In the genomic region with DNA sequence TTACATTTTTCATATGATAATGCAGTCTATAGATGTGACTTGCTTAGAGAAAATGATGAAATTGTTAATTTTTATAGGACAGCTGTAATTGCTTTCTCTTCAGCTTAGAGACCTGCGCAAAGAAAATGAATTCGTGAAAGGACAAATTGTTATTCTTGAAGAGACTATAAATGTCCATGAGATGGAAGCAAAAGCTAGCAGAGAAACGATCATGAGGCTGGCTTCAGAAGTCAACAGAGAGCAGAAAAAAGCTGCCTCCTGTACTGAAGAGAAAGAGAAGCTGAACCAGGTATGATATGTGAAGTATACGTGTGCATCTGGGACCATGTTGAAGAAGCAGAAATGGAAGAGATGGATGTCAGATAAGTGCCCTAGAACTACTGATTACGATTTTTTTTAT, we compare ENCODE assay signal across 1 cellular context.
TF ChIP-seq lines count a peak whose summit lies in the region.

No MANE protein-coding gene starts in this region.

TF ChIP-seq in HepG2, 621 proteins besides CTCF, POLR2A, EP300 and RAD21 (continued from another document):
- TF ChIP-seq, protein P1, sequence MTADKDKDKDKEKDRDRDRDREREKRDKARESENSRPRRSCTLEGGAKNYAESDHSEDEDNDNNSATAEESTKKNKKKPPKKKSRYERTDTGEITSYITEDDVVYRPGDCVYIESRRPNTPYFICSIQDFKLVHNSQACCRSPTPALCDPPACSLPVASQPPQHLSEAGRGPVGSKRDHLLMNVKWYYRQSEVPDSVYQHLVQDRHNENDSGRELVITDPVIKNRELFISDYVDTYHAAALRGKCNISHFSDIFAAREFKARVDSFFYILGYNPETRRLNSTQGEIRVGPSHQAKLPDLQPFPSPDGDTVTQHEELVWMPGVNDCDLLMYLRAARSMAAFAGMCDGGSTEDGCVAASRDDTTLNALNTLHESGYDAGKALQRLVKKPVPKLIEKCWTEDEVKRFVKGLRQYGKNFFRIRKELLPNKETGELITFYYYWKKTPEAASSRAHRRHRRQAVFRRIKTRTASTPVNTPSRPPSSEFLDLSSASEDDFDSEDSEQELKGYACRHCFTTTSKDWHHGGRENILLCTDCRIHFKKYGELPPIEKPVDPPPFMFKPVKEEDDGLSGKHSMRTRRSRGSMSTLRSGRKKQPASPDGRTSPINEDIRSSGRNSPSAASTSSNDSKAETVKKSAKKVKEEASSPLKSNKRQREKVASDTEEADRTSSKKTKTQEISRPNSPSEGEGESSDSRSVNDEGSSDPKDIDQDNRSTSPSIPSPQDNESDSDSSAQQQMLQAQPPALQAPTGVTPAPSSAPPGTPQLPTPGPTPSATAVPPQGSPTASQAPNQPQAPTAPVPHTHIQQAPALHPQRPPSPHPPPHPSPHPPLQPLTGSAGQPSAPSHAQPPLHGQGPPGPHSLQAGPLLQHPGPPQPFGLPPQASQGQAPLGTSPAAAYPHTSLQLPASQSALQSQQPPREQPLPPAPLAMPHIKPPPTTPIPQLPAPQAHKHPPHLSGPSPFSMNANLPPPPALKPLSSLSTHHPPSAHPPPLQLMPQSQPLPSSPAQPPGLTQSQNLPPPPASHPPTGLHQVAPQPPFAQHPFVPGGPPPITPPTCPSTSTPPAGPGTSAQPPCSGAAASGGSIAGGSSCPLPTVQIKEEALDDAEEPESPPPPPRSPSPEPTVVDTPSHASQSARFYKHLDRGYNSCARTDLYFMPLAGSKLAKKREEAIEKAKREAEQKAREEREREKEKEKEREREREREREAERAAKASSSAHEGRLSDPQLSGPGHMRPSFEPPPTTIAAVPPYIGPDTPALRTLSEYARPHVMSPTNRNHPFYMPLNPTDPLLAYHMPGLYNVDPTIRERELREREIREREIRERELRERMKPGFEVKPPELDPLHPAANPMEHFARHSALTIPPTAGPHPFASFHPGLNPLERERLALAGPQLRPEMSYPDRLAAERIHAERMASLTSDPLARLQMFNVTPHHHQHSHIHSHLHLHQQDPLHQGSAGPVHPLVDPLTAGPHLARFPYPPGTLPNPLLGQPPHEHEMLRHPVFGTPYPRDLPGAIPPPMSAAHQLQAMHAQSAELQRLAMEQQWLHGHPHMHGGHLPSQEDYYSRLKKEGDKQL (CRISPR knock-in tag; IDR thresholded peaks at IDR 0.05; ENCODE audit: low read depth): no peak
- no peak for TF ChIP-seq RFX5 (IDR thresholded peaks at IDR 0.05; ENCODE audit: low read depth, low read length)
- no peak for TF ChIP-seq ZNF329 (CRISPR knock-in tag; IDR thresholded peaks at IDR 0.05; ENCODE audit: low read depth)
- no peak for TF ChIP-seq ZNF160 (CRISPR knock-in tag; IDR thresholded peaks at IDR 0.05)
- TF ChIP-seq, protein P2, sequence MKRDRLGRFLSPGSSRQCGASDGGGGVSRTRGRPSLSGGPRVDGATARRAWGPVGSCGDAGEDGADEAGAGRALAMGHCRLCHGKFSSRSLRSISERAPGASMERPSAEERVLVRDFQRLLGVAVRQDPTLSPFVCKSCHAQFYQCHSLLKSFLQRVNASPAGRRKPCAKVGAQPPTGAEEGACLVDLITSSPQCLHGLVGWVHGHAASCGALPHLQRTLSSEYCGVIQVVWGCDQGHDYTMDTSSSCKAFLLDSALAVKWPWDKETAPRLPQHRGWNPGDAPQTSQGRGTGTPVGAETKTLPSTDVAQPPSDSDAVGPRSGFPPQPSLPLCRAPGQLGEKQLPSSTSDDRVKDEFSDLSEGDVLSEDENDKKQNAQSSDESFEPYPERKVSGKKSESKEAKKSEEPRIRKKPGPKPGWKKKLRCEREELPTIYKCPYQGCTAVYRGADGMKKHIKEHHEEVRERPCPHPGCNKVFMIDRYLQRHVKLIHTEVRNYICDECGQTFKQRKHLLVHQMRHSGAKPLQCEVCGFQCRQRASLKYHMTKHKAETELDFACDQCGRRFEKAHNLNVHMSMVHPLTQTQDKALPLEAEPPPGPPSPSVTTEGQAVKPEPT (CRISPR knock-in tag; IDR thresholded peaks at IDR 0.05; ENCODE audit: low read depth): no peak
- TF ChIP-seq HOXA3 (CRISPR knock-in tag; IDR thresholded peaks at IDR 0.05): no peak
